In the genomic region with DNA sequence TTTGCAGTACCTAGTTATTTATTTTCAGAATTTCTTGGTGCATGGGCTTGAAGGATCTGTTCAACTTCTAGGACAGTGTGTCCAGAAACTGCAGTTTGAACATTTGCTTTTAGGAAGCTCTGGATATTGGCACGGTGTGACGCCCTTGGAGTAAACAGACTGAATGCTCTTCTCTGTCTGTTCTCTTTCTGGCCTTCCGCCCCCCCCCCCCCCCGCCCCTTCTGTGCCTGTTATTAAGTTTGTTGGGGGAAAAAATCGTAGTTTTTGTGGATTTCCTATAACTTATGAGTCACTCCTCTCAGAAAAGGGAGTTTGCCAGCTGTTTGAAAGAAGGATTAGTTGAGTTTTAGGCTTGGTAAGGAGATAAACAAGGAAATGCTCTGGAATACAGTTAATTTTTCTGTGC, we compare ENCODE assay signal across 8 cellular contexts. TPM values are rescaled to one million over a fixed set of nuclear protein-coding genes. Genes with fewer than 3 reads are reported as not detected.
DNase-seq lines count a peak whose midpoint lies in the region; ATAC-seq, FAIRE-seq and TF ChIP-seq lines count a peak whose summit lies in the region.

No MANE protein-coding gene starts in this region.

- no TSS peak for BruUV-seq in HepG2 (replicated peaks; lab: Mats Ljungman, UMichigan)

- H3K4me1 ChIP-seq in ACC112 (ENCODE audit: control insufficient read depth, insufficient read depth, low read length, unreplicated experiment) (peaks cover 34% of the 10 kb centered on the region), HepG2 (ENCODE audit: insufficient read depth, low read length) (peaks cover 48% of the 10 kb centered on the region)

- H4K20me1 ChIP-seq in HepG2 (ENCODE audit: insufficient read depth, low read length), result peaks cover 24% of the 10 kb centered on the region

- peak overlapping the region; percentile 89 for H3K4me3 ChIP-seq in ACC112 (ENCODE audit: low read depth, low read length)
- H3K4me3 ChIP-seq in GM08714 (ENCODE audit: low read length), result peak overlapping the region; percentile 96
- H3K4me3 ChIP-seq in HepG2 (replicated peaks in 1 of 3; ENCODE audit: insufficient read depth in 1 of 3, low read depth in 2 of 3, low read length in 3 of 3), result peak overlapping the region; percentile 85 to 92 (median 86)

- intact Hi-C loops in dendritic cell treated with granulocyte-macrophage colony-stimulating factor and Interleukin-4, amounts not matched to agents 40 ng/mL and 50 ng/mL, for 4 days (cut with micrococcal nuclease), result no loop called here
- intact Hi-C loops in HepG2 (cut with micrococcal nuclease; ENCODE audit: unreplicated experiment), result loop anchor here (2.0 kb wide), 1 partner anchor 37 kb away; no protein-coding TSS in a partner anchor

- in situ Hi-C loops in HepG2 (cut with HindIII; ENCODE audit: extremely low pct_ligation_motif_present, low pct_unique_long_range_greater_than_20kb), result no loop called here

- FAIRE-seq in HepG2 (lab: Jason Lieb, UNC), result no peak

- no peaks in the 10 kb centered on the region for H3K9me3 Mint-ChIP-seq in dendritic cell treated with granulocyte-macrophage colony-stimulating factor and Interleukin-4, amounts not matched to agents 40 ng/mL and 50 ng/mL, for 4 days

- WGBS in HepG2 (ENCODE audit: low lambda C conversion rate), result 0% methylated on average over 4 of the region's 5 CpGs

- H3K27ac Mint-ChIP-seq in dendritic cell treated with granulocyte-macrophage colony-stimulating factor and Interleukin-4, amounts not matched to agents 40 ng/mL and 50 ng/mL, for 4 days, result peak overlapping the region; percentile 91

- no peak for TF ChIP-seq EP300 in HepG2 (IDR thresholded peaks at IDR 0.05; ENCODE audit: low read depth in 2 of 2, low read length in 2 of 2)
- TF ChIP-seq EP300 in HepG2 (CRISPR knock-in tag; IDR thresholded peaks at IDR 0.05; ENCODE audit: borderline replicate concordance), result no peak

- POLR2A ChIA-PET in HepG2 (lab: Yijun Ruan, JAX), result interaction anchor here (4.7 kb wide), 1 partner anchor 10 kb away, joined by 39 read pairs; no protein-coding TSS in a partner anchor

- H3K36me3 ChIP-seq in ACC112 (ENCODE audit: insufficient read depth, low read length) (no peaks in the 10 kb centered on the region), HepG2 (replicated peaks in 1 of 2; ENCODE audit: control insufficient read depth in 1 of 2, insufficient read depth in 2 of 2, low read length in 2 of 2) (no peaks in the 10 kb centered on the region)

- H3K4me1 Mint-ChIP-seq in dendritic cell treated with granulocyte-macrophage colony-stimulating factor and Interleukin-4, amounts not matched to agents 40 ng/mL and 50 ng/mL, for 4 days (ENCODE audit: low read depth), result peaks cover 15% of the 10 kb centered on the region

- TF ChIP-seq RAD21 in HepG2 (CRISPR knock-in tag; IDR thresholded peaks at IDR 0.05), result no peak

- H3K27ac ChIP-seq in ACC112 (ENCODE audit: low read depth, low read length), result peak overlapping the region; percentile 78
- peak overlapping the region; percentile 88 for H3K27ac ChIP-seq in HepG2 (ENCODE audit: extremely low read length, insufficient read depth, low read length)
- peak overlapping the region; percentile 91 for H3K27ac ChIP-seq in temporal lobe (ENCODE audit: low read depth, low read length)

- peaks cover 12% of the 10 kb centered on the region for H3K36me3 Mint-ChIP-seq in dendritic cell treated with granulocyte-macrophage colony-stimulating factor and Interleukin-4, amounts not matched to agents 40 ng/mL and 50 ng/mL, for 4 days (ENCODE audit: low read depth)

- ATAC-seq in HepG2, result peak; percentile 25; the same call in 2 of the 3 replicates
- ATAC-seq in HG02840 (IDR thresholded peaks at IDR 0.05; ENCODE audit: low FRiP score, unreplicated experiment), result no peak

- CTCF ChIA-PET in HepG2 (lab: Yijun Ruan, JAX; ENCODE audit: low intra/inter-chr PET ratio, low total read pairs), result no interaction called here

- TF ChIP-seq CTCF in HepG2 (CRISPR knock-in tag; IDR thresholded peaks at IDR 0.05), result no peak

- no peak for TF ChIP-seq POLR2A in HepG2 (IDR thresholded peaks at IDR 0.05; ENCODE audit: insufficient read depth in 1 of 2, low read depth in 2 of 2, low read length in 2 of 2)

- peaks cover 51% of the 10 kb centered on the region for H3K79me2 ChIP-seq in ACC112 (ENCODE audit: control insufficient read depth, insufficient read depth, low read length, unreplicated experiment)
- H3K79me2 ChIP-seq in HepG2 (ENCODE audit: insufficient read depth, low read length), result peaks cover 65% of the 10 kb centered on the region

- H3K27me3 Mint-ChIP-seq in dendritic cell treated with granulocyte-macrophage colony-stimulating factor and Interleukin-4, amounts not matched to agents 40 ng/mL and 50 ng/mL, for 4 days, result no peaks in the 10 kb centered on the region

- H2AFZ ChIP-seq in ACC112 (ENCODE audit: low read length, unreplicated experiment) (peak overlapping the region; percentile 91), HepG2 (ENCODE audit: low read length) (no peak overlapping the region)

- peak overlapping the region; percentile 82 for H3K9ac ChIP-seq in HepG2 (ENCODE audit: insufficient read depth, low read depth, low read length)

- DNase-seq in OCI-M1 (lab: John Stamatoyannopoulos, UW), result peak; percentile 83
- no peak for DNase-seq in HepG2 (ENCODE audit: low spot score)
- DNase-seq in DMS79 (lab: John Stamatoyannopoulos, UW), result no peak

- H3K4me3 Mint-ChIP-seq in dendritic cell treated with granulocyte-macrophage colony-stimulating factor and Interleukin-4, amounts not matched to agents 40 ng/mL and 50 ng/mL, for 4 days, result peak overlapping the region; percentile 89

- no peaks in the 10 kb centered on the region for H3K9me3 ChIP-seq in HepG2 (ENCODE audit: low read length)

- H3K27me3 ChIP-seq in ACC112 (ENCODE audit: insufficient read depth, low read length) (no peaks in the 10 kb centered on the region), HepG2 (ENCODE audit: control insufficient read depth in 1 of 2, insufficient read depth in 2 of 2, low read length in 2 of 2) (no peaks in the 10 kb centered on the region; a peak in 1 of 5 replicates)

- peak overlapping the region; percentile 82 for H3K4me2 ChIP-seq in HepG2 (ENCODE audit: low read depth, low read length)

TF ChIP-seq in HepG2, 621 proteins besides CTCF, POLR2A, EP300 and RAD21:
- TF ChIP-seq ZNF274 (CRISPR knock-in tag; IDR thresholded peaks at IDR 0.05) (no peak), SIN3A (IDR thresholded peaks at IDR 0.05; ENCODE audit: borderline replicate concordance, low read depth, low read length) (peak; percentile 33; the same call in 1 of the 2 replicates)

RNA-seq across cellular contexts. Expression of a gene that starts 1.2 kb away (rescaled TPM):
- total RNA-seq in HepG2 (2016; rRNA removed; fragmentation: Illumina TruSeq; extraction: Trizol), result 68.1 and 101 TPM in 2 replicates
- total RNA-seq in HepG2 (2016; cell fraction: cytosol; rRNA removed; fragmentation: Illumina TruSeq; extraction: Trizol; ENCODE audit: low read depth), result 21.1 and 25.6 TPM in 2 replicates
- total RNA-seq in HepG2 (2016; cell fraction: insoluble cytoplasmic fraction; rRNA removed; fragmentation: Illumina TruSeq; extraction: Trizol), result 62.7 and 95.7 TPM in 2 replicates
- 67.6 and 75.5 TPM in 2 replicates for total RNA-seq in HepG2 (2016; cell fraction: membrane; rRNA removed; fragmentation: Illumina TruSeq; extraction: Trizol)
- total RNA-seq in HepG2 (2016; cell fraction: nucleus; rRNA removed; fragmentation: Illumina TruSeq; extraction: Trizol), result 61.8 and 68.8 TPM in 2 replicates
- 42.1 and 49.8 TPM in 2 replicates for polyA plus RNA-seq in HepG2 (2011; rRNA removed)
- polyA plus RNA-seq in HepG2 (2011; cell fraction: cytosol; rRNA removed), result 28.9 and 30.6 TPM in 2 replicates
- polyA plus RNA-seq in HepG2 (2011; cell fraction: nucleus; rRNA removed), result 39.0 and 39.4 TPM in 2 replicates
- polyA plus RNA-seq in HepG2 (2012), result 26.8 and 35.9 TPM in 2 replicates
- 9.7 and 10.6 TPM in 2 replicates for polyA plus RNA-seq in HepG2 (2016; cell fraction: cytosol; fragmentation: Illumina TruSeq; extraction: Trizol; ENCODE audit: low read depth)
- polyA plus RNA-seq in HepG2 (2016; cell fraction: insoluble cytoplasmic fraction; fragmentation: Illumina TruSeq; extraction: Trizol; ENCODE audit: low read depth), result 81.8 and 89.6 TPM in 2 replicates
- polyA plus RNA-seq in HepG2 (2016; cell fraction: membrane; fragmentation: Illumina TruSeq; extraction: Trizol; ENCODE audit: low read depth), result 32.1 and 35.4 TPM in 2 replicates
- 79.5 and 81.4 TPM in 2 replicates for polyA plus RNA-seq in HepG2 (2016; cell fraction: nucleus; fragmentation: Illumina TruSeq; extraction: Trizol; ENCODE audit: insufficient read depth, low read depth)
- 59.2 and 101 TPM in 2 replicates for polyA minus RNA-seq in HepG2 (2011; rRNA and poly(A)+ RNA removed; ENCODE audit: low replicate concordance)
- 37.6 and 40.1 TPM in 2 replicates for polyA minus RNA-seq in HepG2 (2011; cell fraction: cytosol; rRNA and poly(A)+ RNA removed)
- 82.1 and 91.3 TPM in 2 replicates for polyA minus RNA-seq in HepG2 (2011; cell fraction: nucleus; rRNA and poly(A)+ RNA removed)
- 59.5 TPM for total RNA-seq in temporal lobe
